Comparison of ENCODE assay signal across 8 cellular contexts in genomic region chr5:37197340-37198050, GRCh38. TPM values are rescaled to one million over a fixed set of nuclear protein-coding genes. Genes with fewer than 3 reads are reported as not detected.
DNase-seq lines count a peak whose midpoint lies in the region; ATAC-seq and TF ChIP-seq lines count a peak whose summit lies in the region.

No MANE protein-coding gene starts in this region.

- H3K9me3 Mint-ChIP-seq in endodermal cell: no peaks in the 10 kb centered on the region

- no peaks in the 10 kb centered on the region for H3K27me3 Mint-ChIP-seq in endodermal cell (ENCODE audit: insufficient read depth)

- peak overlapping the region; percentile 75 for H3K27ac ChIP-seq in KOPT-K1 (ENCODE audit: low read depth, low read length, poor library complexity, severe bottlenecking)
- H3K27ac ChIP-seq in endodermal cell (ENCODE audit: low read depth, low read length): no peak overlapping the region

- H3K36me3 Mint-ChIP-seq in endodermal cell (ENCODE audit: low read depth): peaks cover 44% of the 10 kb centered on the region

- DNase-seq in GM12864 (ENCODE audit: low read depth): peak; percentile 15
- DNase-seq in endodermal cell: peak; percentile 48
- DNase-seq in D341Med (ENCODE audit: low spot score): no peak
- no peak for DNase-seq in NCI-H526 treated with DMSO at 0.1 percent for 48 hours (lab: John Stamatoyannopoulos, UW)
- no peak for DNase-seq in activated effector memory CD4-positive, alpha-beta T cell treated with Interleukin-2 at 50 U/mL for 16 hours
- no peak for DNase-seq in KG1 (lab: John Stamatoyannopoulos, UW)

- H3K27ac Mint-ChIP-seq in endodermal cell: no peak overlapping the region

- H3K9me3 ChIP-seq in KOPT-K1 (ENCODE audit: insufficient read depth, low read length, poor library complexity, severe bottlenecking) (no peaks in the 10 kb centered on the region), endodermal cell (ENCODE audit: control insufficient read depth, low read length) (peaks cover 16% of the 10 kb centered on the region)

- H3K27me3 ChIP-seq in endodermal cell (ENCODE audit: control insufficient read depth, insufficient read depth, low read length, poor library complexity, severe bottlenecking): no peaks in the 10 kb centered on the region

- peak; percentile 93 for ATAC-seq in GM21576 (IDR thresholded peaks at IDR 0.05; ENCODE audit: unreplicated experiment)

- TF ChIP-seq CTCF in GM12864 (IDR thresholded peaks at IDR 0.05; ENCODE audit: low read depth, low read length, missing control alignments): no peak
- TF ChIP-seq CTCF in endodermal cell (conservative IDR thresholded peaks at IDR 0.05): no peak

- 80 to 93% methylated on average over 2 to 3 of the region's 3 CpGs for WGBS in endodermal cell (ENCODE audit: insufficient coverage in 1 of 2, insufficient read length in 1 of 2), 2 experiments

- no peak overlapping the region for H3K4me3 Mint-ChIP-seq in endodermal cell

- H3K4me1 Mint-ChIP-seq in endodermal cell: peaks cover 10% of the 10 kb centered on the region

- peaks cover 2% of the 10 kb centered on the region for H3K4me1 ChIP-seq in endodermal cell (ENCODE audit: control insufficient read depth, insufficient read depth, low read length)

- no peak overlapping the region for H3K9ac ChIP-seq in endodermal cell (ENCODE audit: extremely low read depth, low read length, poor library complexity, severe bottlenecking)

- H3K4me3 ChIP-seq in GM12864 (ENCODE audit: low read depth, low read length): no peak overlapping the region
- H3K4me3 ChIP-seq in endodermal cell (ENCODE audit: low read length): no peak overlapping the region

- H3K36me3 ChIP-seq in KOPT-K1 (ENCODE audit: insufficient read depth, low read length) (peaks cover 54% of the 10 kb centered on the region), endodermal cell (ENCODE audit: control insufficient read depth, insufficient read depth, low read length) (peaks cover 67% of the 10 kb centered on the region)

RNA-seq across cellular contexts. Expression of gene CPLANE1, which starts 51.7 kb away (rescaled TPM):
- total RNA-seq in endodermal cell: 10 to 100 TPM; 17.2 to 22.8 TPM
- 17.6 TPM for polyA plus RNA-seq in endodermal cell (2013, experiment 1 of 2)
- polyA plus RNA-seq in endodermal cell (2013, experiment 2 of 2): 18.3 TPM

Comparison
In these comparisons a context has a peak if more than half of its experiments do, and no peak if none do; other contexts are left out.
1. DNase-seq: peak in GM12864 (single experiment) and endodermal cell (single experiment); none in D341Med (single experiment), NCI-H526 treated with DMSO at 0.1 percent for 48 hours (single experiment), activated effector memory CD4-positive, alpha-beta T cell treated with Interleukin-2 at 50 U/mL for 16 hours (single experiment) and KG1 (single experiment).